11 cellular contexts compared by ENCODE assay signal in the genomic region with DNA sequence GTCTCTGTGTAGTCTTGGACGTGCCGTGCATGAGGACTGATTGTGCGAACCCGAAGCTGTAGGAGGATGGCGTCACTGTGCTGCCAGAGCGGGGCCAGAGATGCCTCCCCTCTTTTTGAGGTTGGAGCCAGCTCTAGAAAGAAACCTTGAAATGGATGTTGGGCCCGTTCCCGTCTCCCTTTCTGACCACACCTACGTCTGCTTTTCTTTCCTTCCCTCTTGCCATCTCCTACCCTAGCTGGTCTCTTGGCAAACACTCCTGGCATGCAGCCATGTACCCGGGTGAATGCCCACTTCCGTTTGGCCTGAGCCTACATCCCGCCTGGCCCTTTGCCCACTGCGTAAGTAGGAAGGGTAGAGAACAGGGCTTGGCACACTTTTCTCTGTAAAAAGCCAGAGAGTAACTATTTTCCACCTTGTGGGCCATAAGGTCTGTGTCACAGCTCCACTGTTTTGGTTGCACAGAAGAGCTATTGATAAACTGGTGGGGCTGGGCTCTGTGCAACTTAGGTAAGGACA. TPM values are rescaled to one million over a fixed set of nuclear protein-coding genes. Genes with fewer than 3 reads are reported as not detected.
DNase-seq lines count a peak whose midpoint lies in the region; ATAC-seq and TF ChIP-seq lines count a peak whose summit lies in the region.
"Had no signal": no experiment of that assay in that cellular context is flagged by ENCODE, and none has a peak within 500 bp of the region (broad histone marks: within the 10 kb centered on the region; RNA-seq: fewer than 3 reads in every experiment).

No MANE protein-coding gene starts in this region.

- H3K9me3 ChIP-seq in SK-N-SH (no peaks in the 10 kb centered on the region), heart left ventricle (no peaks in the 10 kb centered on the region)

- TF ChIP-seq CTCF in SK-N-SH (IDR thresholded peaks at IDR 0.05): no peak
- no peak for TF ChIP-seq CTCF in heart left ventricle (IDR thresholded peaks at IDR 0.05)
- TF ChIP-seq CTCF in natural killer cell (IDR thresholded peaks at IDR 0.05): no peak

- no peak overlapping the region for H3K27ac Mint-ChIP-seq in natural killer cell
- H3K27ac Mint-ChIP-seq: nephron progenitor cell had no signal

- H3K9me3 Mint-ChIP-seq in natural killer cell: no peaks in the 10 kb centered on the region
- H3K9me3 Mint-ChIP-seq: central memory CD8-positive, alpha-beta T cell had no signal

- no peak overlapping the region for H3K4me3 Mint-ChIP-seq in natural killer cell
- H3K4me3 Mint-ChIP-seq: central memory CD8-positive, alpha-beta T cell; nephron progenitor cell had no signal

- peaks cover 0 to 4% of the 10 kb centered on the region in 2 donors for H3K4me1 Mint-ChIP-seq in natural killer cell

- H3K9ac ChIP-seq in SK-N-SH: no peak overlapping the region

- H3K4me1 ChIP-seq in SK-N-SH (ENCODE audit: control insufficient read depth in 1 of 2, insufficient read depth in 2 of 2, low read depth in 1 of 2, low read length in 1 of 2): peaks cover 8 to 25% of the 10 kb centered on the region in 2 experiments
- peaks cover 0 to 63% (median 25%) of the 10 kb centered on the region in 12 donors for H3K4me1 ChIP-seq in heart left ventricle

- H3K36me3 ChIP-seq in SK-N-SH (replicated peaks in 1 of 2; ENCODE audit: control insufficient read depth in 1 of 2, insufficient read depth in 2 of 2, low read length in 1 of 2) (peaks cover 4 to 6% of the 10 kb centered on the region in 2 experiments), heart left ventricle (no peaks in the 10 kb centered on the region)

- H3K79me2 ChIP-seq in SK-N-SH (ENCODE audit: insufficient read depth): peaks cover 100% of the 10 kb centered on the region

- peak in 1 of 2 experiments; percentile 76; a peak in 1 of 4 replicates for TF ChIP-seq EP300 in SK-N-SH (IDR thresholded peaks at IDR 0.05; ENCODE audit: borderline replicate concordance in 1 of 2, low read depth in 1 of 2, low read length in 1 of 2)

- peak overlapping the region; percentile 41 for H3K4me2 ChIP-seq in SK-N-SH

- intact Hi-C loops in heart left ventricle (cut with DNase I) (loop anchor here in 2 of 10 donors (10.0 kb wide), 1 partner anchor 56 kb away; no protein-coding TSS in a partner anchor), natural killer cell (cut with micrococcal nuclease) (no loop called here)

- no peaks in the 10 kb centered on the region for H3F3A ChIP-seq in SK-N-SH (replicated peaks; ENCODE audit: insufficient read depth)

- POLR2A ChIA-PET in SK-N-SH (lab: Yijun Ruan, JAX): interaction anchor here (0.6 kb wide), 1 partner anchor 16 kb away, joined by 3 read pairs; no protein-coding TSS in a partner anchor

- H3K36me3 Mint-ChIP-seq in natural killer cell: no peaks in the 10 kb centered on the region

- TF ChIP-seq POLR2A in heart left ventricle (IDR thresholded peaks at IDR 0.05): no peak

- 44% methylated on average over 13 of the region's 13 CpGs for WGBS in SK-N-SH (ENCODE audit: low lambda C conversion rate)
- WGBS in heart left ventricle, 4 donors: 38 to 48% (median 42%) methylated on average over 13 of the region's 13 CpGs

- H3K27me3 ChIP-seq in SK-N-SH (ENCODE audit: insufficient read depth) (no peaks in the 10 kb centered on the region), heart left ventricle (no peaks in the 10 kb centered on the region)

- no peak for TF ChIP-seq RAD21 in SK-N-SH (IDR thresholded peaks at IDR 0.05; ENCODE audit: low read length)

- H3K27ac ChIP-seq in SK-N-SH (ENCODE audit: low read depth in 2 of 2, low read length in 1 of 2) (peak overlapping the region; percentile 58 to 83), heart left ventricle (peak overlapping the region in 1 of 12 donors; percentile 37)

- no peaks in the 10 kb centered on the region for H4K20me1 ChIP-seq in SK-N-SH (ENCODE audit: insufficient read depth)

- H3K4me3 ChIP-seq in SK-N-SH (ENCODE audit: low read depth in 2 of 2, low read length in 1 of 2) (no peak overlapping the region), heart left ventricle (no peak overlapping the region)

- ATAC-seq in heart left ventricle (peak; percentile 53 to 77 (median 68)), natural killer cell (no peak), HG03520 (IDR thresholded peaks at IDR 0.05; ENCODE audit: unreplicated experiment) (no peak), HG03457 (IDR thresholded peaks at IDR 0.05; ENCODE audit: unreplicated experiment) (no peak)
- ATAC-seq: activated CD4-positive, CD25-positive, alpha-beta regulatory T cell treated with anti-CD3 and anti-CD28 coated beads, Interleukin-2, amount 50 U/mL, for 24 hours had no signal

- CTCF ChIA-PET in SK-N-SH (lab: Yijun Ruan, JAX): no interaction called here

- H3K9me2 ChIP-seq in SK-N-SH: no peaks in the 10 kb centered on the region

- H2AFZ ChIP-seq in SK-N-SH (ENCODE audit: low read depth): no peak overlapping the region

- DNase-seq in DMS79 treated with DMSO at 0.1 percent for 48 hours (lab: John Stamatoyannopoulos, UW): peak; percentile 94
- DNase-seq in SK-N-SH: peak; percentile 71
- DNase-seq in heart left ventricle: peak; percentile 79 to 90 (median 89)
- peak; percentile 59 for DNase-seq in pulmonary artery endothelial cell (ENCODE audit: low read depth, low spot score)
- no peak for DNase-seq in stimulated activated CD4-positive, alpha-beta T cell treated with anti-CD3 and anti-CD28 coated beads, Interleukin-12 subunit alpha, Interleukin-12 subunit beta, amount 100 ng/mL, for 4 hours
- no peak for DNase-seq in natural killer cell
- DNase-seq: nephron progenitor cell had no signal

- peaks cover 2 to 11% of the 10 kb centered on the region in 2 donors for H3K27me3 Mint-ChIP-seq in natural killer cell (ENCODE audit: low read depth in 2 of 2)

TF ChIP-seq in SK-N-SH, 30 proteins besides CTCF, POLR2A, EP300 and RAD21 (continues in another document):
- TF ChIP-seq TCF12 (IDR thresholded peaks at IDR 0.05) (peak; percentile 89), POLR2AphosphoS5 (IDR thresholded peaks at IDR 0.05; ENCODE audit: low read depth, low read length) (peak; percentile 63; the same call in 1 of the 2 replicates), RXRA (IDR thresholded peaks at IDR 0.05; ENCODE audit: borderline replicate concordance, low read depth) (peak; percentile 86; the same call in 1 of the 2 replicates), ZBTB33 (IDR thresholded peaks at IDR 0.05; ENCODE audit: borderline replicate concordance, low read depth) (peak; percentile 61; the same call in 1 of the 2 replicates), TEAD4 (IDR thresholded peaks at IDR 0.05; ENCODE audit: borderline replicate concordance, insufficient read depth) (peak; percentile 39; the same call in 1 of the 2 replicates), ELF1 (IDR thresholded peaks at IDR 0.05) (no peak), NFIC (IDR thresholded peaks at IDR 0.05; ENCODE audit: borderline replicate concordance) (peak; percentile 100), NRF1 (IDR thresholded peaks at IDR 0.05; ENCODE audit: low read depth, low read length) (no peak), SIN3A (IDR thresholded peaks at IDR 0.05; ENCODE audit: borderline replicate concordance, low read depth, low read length) (no peak), CHD2 (IDR thresholded peaks at IDR 0.05; ENCODE audit: low read length, partially characterized antibody) (no peak), JUND (IDR thresholded peaks at IDR 0.05) (peak; percentile 26; the same call in 1 of the 2 replicates), MEF2A (IDR thresholded peaks at IDR 0.05; ENCODE audit: borderline replicate concordance, low read depth) (peak; percentile 60; the same call in 1 of the 2 replicates), RFX5 (IDR thresholded peaks at IDR 0.05; ENCODE audit: low read length) (no peak), SMC3 (IDR thresholded peaks at IDR 0.05; ENCODE audit: low read depth, low read length) (no peak), GABPA (IDR thresholded peaks at IDR 0.05; ENCODE audit: low read depth) (peak; percentile 59)
- TF ChIP-seq, protein P1, sequence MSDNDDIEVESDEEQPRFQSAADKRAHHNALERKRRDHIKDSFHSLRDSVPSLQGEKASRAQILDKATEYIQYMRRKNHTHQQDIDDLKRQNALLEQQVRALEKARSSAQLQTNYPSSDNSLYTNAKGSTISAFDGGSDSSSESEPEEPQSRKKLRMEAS (IDR thresholded peaks at IDR 0.05; ENCODE audit: low read depth): 0 out of 2 replicates have a peak, but pooled peaks have one; percentile 49
- TF ChIP-seq, protein P2, sequence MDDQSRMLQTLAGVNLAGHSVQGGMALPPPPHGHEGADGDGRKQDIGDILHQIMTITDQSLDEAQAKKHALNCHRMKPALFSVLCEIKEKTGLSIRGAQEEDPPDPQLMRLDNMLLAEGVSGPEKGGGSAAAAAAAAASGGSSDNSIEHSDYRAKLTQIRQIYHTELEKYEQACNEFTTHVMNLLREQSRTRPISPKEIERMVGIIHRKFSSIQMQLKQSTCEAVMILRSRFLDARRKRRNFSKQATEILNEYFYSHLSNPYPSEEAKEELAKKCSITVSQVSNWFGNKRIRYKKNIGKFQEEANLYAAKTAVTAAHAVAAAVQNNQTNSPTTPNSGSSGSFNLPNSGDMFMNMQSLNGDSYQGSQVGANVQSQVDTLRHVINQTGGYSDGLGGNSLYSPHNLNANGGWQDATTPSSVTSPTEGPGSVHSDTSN (IDR thresholded peaks at IDR 0.05): peak; percentile 39

RNA-seq across cellular contexts. Expression of gene SH3BP4, which starts 37.4 kb away (rescaled TPM):
- polyA plus RNA-seq in SK-N-SH (2012; rRNA removed): 27.7 and 32.9 TPM in 2 replicates
- 23.7 and 27.9 TPM in 2 replicates for polyA plus RNA-seq in SK-N-SH (2012; cell fraction: cytosol; rRNA removed)
- polyA plus RNA-seq in SK-N-SH (2012; cell fraction: nucleus; rRNA removed): 28.8 and 35.9 TPM in 2 replicates
- 10 to 100 TPM in 7 of 9 donors, 1 to 10 TPM in 2; 8.5 to 33.5 (median 12.4) TPM for total RNA-seq in heart left ventricle
- polyA plus RNA-seq in heart left ventricle: 10 to 100 TPM in 1 of 2 donors, 1 to 10 TPM in 1; 5.4 to 25.2 TPM
- total RNA-seq in pulmonary artery endothelial cell: 47.7 and 56.5 TPM in 2 replicates
- total RNA-seq in natural killer cell: 1 to 10 TPM in 2 of 3 donors, under 1 TPM in 1; 0.39 to 2.6 (median 1.0) TPM

Comparison
In these comparisons a context has a peak if more than half of its experiments do, and no peak if none do; other contexts are left out.
1. DNase-seq: peak in DMS79 treated with DMSO at 0.1 percent for 48 hours (single experiment), SK-N-SH (single experiment), heart left ventricle (5 of 5) and pulmonary artery endothelial cell (single experiment); none in stimulated activated CD4-positive, alpha-beta T cell treated with anti-CD3 and anti-CD28 coated beads, Interleukin-12 subunit alpha, Interleukin-12 subunit beta, amount 100 ng/mL, for 4 hours (single experiment) and natural killer cell (single experiment).
2. ATAC-seq: peak in heart left ventricle (4 of 4); none in natural killer cell (0 of 3), HG03520 (single experiment) and HG03457 (single experiment).